13 cellular contexts compared by ENCODE assay signal in the genomic region with DNA sequence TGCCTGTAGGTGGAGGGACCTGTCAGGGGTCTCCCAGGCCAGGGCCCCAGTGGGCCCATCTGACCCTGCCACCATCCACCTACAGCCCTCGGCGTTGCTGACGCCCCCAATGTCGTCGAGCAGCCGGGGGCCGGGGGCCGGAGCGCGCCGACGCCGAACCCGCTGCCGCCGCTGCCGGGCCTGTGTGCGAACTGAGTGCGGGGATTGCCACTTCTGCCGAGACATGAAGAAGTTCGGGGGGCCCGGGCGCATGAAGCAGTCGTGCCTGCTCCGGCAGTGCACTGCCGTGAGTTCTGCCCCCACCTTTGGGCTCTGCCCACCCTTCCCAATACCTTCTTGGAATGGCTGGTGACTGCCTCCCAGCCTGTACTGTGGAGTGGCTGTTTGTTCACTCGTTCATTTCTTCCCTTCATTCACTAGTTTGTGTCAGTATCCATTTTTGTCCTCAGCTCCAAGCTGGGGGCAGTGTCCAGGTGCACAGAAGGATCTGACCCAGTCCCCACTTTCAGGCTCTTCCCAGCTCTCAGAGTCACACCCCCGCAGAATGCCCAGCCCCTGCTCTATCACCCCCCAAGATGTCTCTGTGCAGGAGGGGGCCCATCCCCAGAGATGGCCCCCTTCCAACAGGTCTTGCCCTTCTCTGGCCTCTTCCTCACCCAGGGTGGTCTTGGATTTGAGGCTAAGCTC. TPM values are rescaled to one million over a fixed set of nuclear protein-coding genes. Genes with fewer than 3 reads are reported as not detected.
DNase-seq lines count a peak whose midpoint lies in the region; ATAC-seq and TF ChIP-seq lines count a peak whose summit lies in the region.
"Had no signal": no experiment of that assay in that cellular context is flagged by ENCODE, and none has a peak within 500 bp of the region (broad histone marks: within the 10 kb centered on the region; RNA-seq: fewer than 3 reads in every experiment).

No MANE protein-coding gene starts in this region.

- H3K27ac ChIP-seq in KOPT-K1 (ENCODE audit: low read depth, low read length, poor library complexity, severe bottlenecking) = peak overlapping the region; percentile 13

- H3K4me3 Mint-ChIP-seq in activated CD4-positive, alpha-beta T cell treated with anti-CD3 and anti-CD28 coated beads for 36 hours = peak overlapping the region; percentile 7
- H3K4me3 Mint-ChIP-seq in endothelial cell (ENCODE audit: unreplicated experiment) = peak overlapping the region; percentile 94

- no peak for ATAC-seq in activated CD4-positive, alpha-beta T cell treated with anti-CD3 and anti-CD28 coated beads for 36 hours
- ATAC-seq: heart left ventricle had no signal

- POLR2A ChIA-PET in activated CD4-positive, alpha-beta T cell treated with anti-CD3 and anti-CD28 coated beads for 36 hours (lab: Charles Lee) = no interaction called here

- peaks cover 48% of the 10 kb centered on the region for H3K36me3 ChIP-seq in KOPT-K1 (ENCODE audit: insufficient read depth, low read length)

- no peak overlapping the region for H3K27ac Mint-ChIP-seq in activated CD4-positive, alpha-beta T cell treated with anti-CD3 and anti-CD28 coated beads for 36 hours
- H3K27ac Mint-ChIP-seq in endothelial cell (ENCODE audit: unreplicated experiment) = peak overlapping the region; percentile 97

- CTCF ChIA-PET in activated CD4-positive, alpha-beta T cell treated with anti-CD3 and anti-CD28 coated beads for 36 hours (lab: Charles Lee) = interaction anchor here (1.9 to 3.1 kb wide), 2 partner anchors 16 to 81 kb away, joined by 5 to 18 read pairs; no protein-coding TSS in a partner anchor

- no peak for DNase-seq in activated CD4-positive, alpha-beta T cell treated with anti-CD3 and anti-CD28 coated beads for 36 hours
- no peak for DNase-seq in activated CD4-positive, alpha-beta T cell treated with anti-CD3 and anti-CD28 coated beads for 1 hour
- no peak for DNase-seq in endothelial cell (ENCODE audit: low spot score)
- peak; percentile 79 for DNase-seq in posterior vena cava (ENCODE audit: low spot score)
- no peak for DNase-seq in activated CD8-positive, alpha-beta memory T cell treated with anti-CD3 and anti-CD28 coated beads, Interleukin-2, amount 50 U/mL, for 4 hours
- no peak for DNase-seq in stimulated activated CD4-positive, alpha-beta T cell treated with anti-CD3 and anti-CD28 coated beads, Interleukin-4, amount 100 ng/mL, for 1 hour
- no peak for DNase-seq in KBM-7
- DNase-seq: ACHN, DMS79, SW 1271 had no signal

- H3K9me3 ChIP-seq in KOPT-K1 (ENCODE audit: insufficient read depth, low read length, poor library complexity, severe bottlenecking) = no peaks in the 10 kb centered on the region
- H3K9me3 ChIP-seq: heart left ventricle, thoracic aorta had no signal

- H3K36me3 Mint-ChIP-seq in activated CD4-positive, alpha-beta T cell treated with anti-CD3 and anti-CD28 coated beads for 36 hours (ENCODE audit: low read depth) = no peaks in the 10 kb centered on the region
- peaks cover 24% of the 10 kb centered on the region for H3K36me3 Mint-ChIP-seq in endothelial cell (ENCODE audit: low read depth, unreplicated experiment)

- no peaks in the 10 kb centered on the region for H3K9me3 Mint-ChIP-seq in activated CD4-positive, alpha-beta T cell treated with anti-CD3 and anti-CD28 coated beads for 36 hours (ENCODE audit: low read depth)
- H3K9me3 Mint-ChIP-seq in endothelial cell (ENCODE audit: unreplicated experiment) = no peaks in the 10 kb centered on the region

- peaks cover 20% of the 10 kb centered on the region for H3K4me1 Mint-ChIP-seq in activated CD4-positive, alpha-beta T cell treated with anti-CD3 and anti-CD28 coated beads for 36 hours
- H3K4me1 Mint-ChIP-seq in endothelial cell (ENCODE audit: unreplicated experiment) = peaks cover 27% of the 10 kb centered on the region

- intact Hi-C loops in activated CD4-positive, alpha-beta T cell treated with anti-CD3 and anti-CD28 coated beads for 36 hours (cut with DNase I, micrococcal nuclease) = loop anchor here in 1 of 2 experiments (10.0 kb wide), 1 partner anchor 949 kb away; a partner anchor contains a TSS
- intact Hi-C loops in posterior vena cava (cut with DNase I) = no loop called here

- no peak for TF ChIP-seq CTCF in endothelial cell (IDR thresholded peaks at IDR 0.05; ENCODE audit: unreplicated experiment)

- no peaks in the 10 kb centered on the region for H3K27me3 Mint-ChIP-seq in activated CD4-positive, alpha-beta T cell treated with anti-CD3 and anti-CD28 coated beads for 36 hours
- peaks cover 18% of the 10 kb centered on the region for H3K27me3 Mint-ChIP-seq in endothelial cell (ENCODE audit: unreplicated experiment)

- in situ Hi-C loops in KBM-7 (cut with MboI; ENCODE audit: low pct_unique_long_range_greater_than_20kb, low sequenced_read_pairs) = no loop called here

RNA-seq across cellular contexts. Expression of a gene that starts 2.4 kb away (rescaled TPM):
- total RNA-seq in activated CD4-positive, alpha-beta T cell treated with anti-CD3 and anti-CD28 coated beads for 36 hours = 10 to 100 TPM; 23.7 to 31.4 TPM
- total RNA-seq in endothelial cell (ENCODE audit: unreplicated experiment) = 117 TPM
- total RNA-seq in posterior vena cava = 10 to 100 TPM; 13.7 to 14.5 TPM

RNA-seq across cellular contexts. Expression of a gene that starts 23.1 kb away (rescaled TPM):
- total RNA-seq in activated CD4-positive, alpha-beta T cell treated with anti-CD3 and anti-CD28 coated beads for 36 hours = 1 to 10 TPM; 6.9 to 7.9 TPM
- 42.9 TPM for total RNA-seq in endothelial cell (ENCODE audit: unreplicated experiment)
- 10 to 100 TPM; 11.0 to 17.5 TPM for total RNA-seq in posterior vena cava

RNA-seq across cellular contexts. Expression of a gene that starts 29.4 kb away (rescaled TPM):
- total RNA-seq in activated CD4-positive, alpha-beta T cell treated with anti-CD3 and anti-CD28 coated beads for 36 hours = under 1 TPM; 0.18 TPM
- total RNA-seq in endothelial cell (ENCODE audit: unreplicated experiment) (3.4 TPM), posterior vena cava (1 to 10 TPM; 5.0 to 5.2 TPM)

RNA-seq across cellular contexts. Expression of a gene that starts 31.8 kb away (rescaled TPM):
- 10 to 100 TPM; 18.5 to 21.7 TPM for total RNA-seq in activated CD4-positive, alpha-beta T cell treated with anti-CD3 and anti-CD28 coated beads for 36 hours
- total RNA-seq in endothelial cell (ENCODE audit: unreplicated experiment) (23.4 TPM), posterior vena cava (10 to 100 TPM; 11.8 to 17.7 TPM)

RNA-seq across cellular contexts. Expression of a gene that starts 31.9 kb away (rescaled TPM):
- 10 to 100 TPM; 19.5 to 20.4 TPM for total RNA-seq in activated CD4-positive, alpha-beta T cell treated with anti-CD3 and anti-CD28 coated beads for 36 hours
- total RNA-seq in endothelial cell (ENCODE audit: unreplicated experiment) (53.9 TPM), posterior vena cava (10 to 100 TPM; 33.6 to 36.3 TPM)
